14 cellular contexts compared by ENCODE assay signal in the genomic region with DNA sequence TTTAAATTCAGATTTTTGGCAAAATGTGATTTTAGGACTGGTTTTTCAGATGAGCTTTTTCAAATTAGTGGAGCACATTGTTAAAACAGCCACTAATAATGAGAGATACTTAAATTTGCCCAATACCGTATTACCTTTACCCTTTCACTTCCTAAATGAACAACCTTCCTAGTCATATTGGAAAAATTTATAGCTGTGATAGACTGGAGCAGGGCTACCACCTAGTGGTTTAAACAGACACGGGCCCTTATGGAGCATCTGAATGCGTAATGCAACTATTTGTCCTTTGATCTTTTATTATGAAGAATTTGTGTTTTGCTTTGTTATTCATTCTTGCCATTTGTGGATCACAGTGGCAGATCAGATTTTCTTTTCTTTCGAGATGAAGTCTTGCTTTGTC.
DNase-seq lines count a peak whose midpoint lies in the region; ATAC-seq and TF ChIP-seq lines count a peak whose summit lies in the region.
"Had no signal": no experiment of that assay in that cellular context is flagged by ENCODE, and none has a peak within 500 bp of the region (broad histone marks: within the 10 kb centered on the region; RNA-seq: fewer than 3 reads in every experiment).

No MANE protein-coding gene starts in this region.

- no peaks in the 10 kb centered on the region for H3K9me3 Mint-ChIP-seq in WTC11

- H3K27me3 Mint-ChIP-seq in WTC11 (ENCODE audit: low read depth): no peaks in the 10 kb centered on the region

- H3K36me3 Mint-ChIP-seq in WTC11: 0 out of 2 replicates have a peak, but pooled peaks cover 2% of the 10 kb centered on the region

- H3K4me3 ChIP-seq in HAP-1: no peak overlapping the region
- H3K4me3 ChIP-seq: gastrocnemius medialis had no signal

- CTCF ChIA-PET in WTC11 (lab: Charles Lee): no interaction called here

- no peaks in the 10 kb centered on the region for H3K36me3 ChIP-seq in HAP-1 (replicated peaks)
- H3K36me3 ChIP-seq: gastrocnemius medialis had no signal

- POLR2A ChIA-PET in WTC11 (lab: Charles Lee): no interaction called here

- peaks cover 38% of the 10 kb centered on the region for H3K4me1 Mint-ChIP-seq in WTC11

- no peaks in the 10 kb centered on the region for H3K27me3 ChIP-seq in HAP-1 (ENCODE audit: low read depth)
- H3K27me3 ChIP-seq: gastrocnemius medialis had no signal

- no peak overlapping the region for H3K4me3 Mint-ChIP-seq in WTC11

- H3K9me3 ChIP-seq in HAP-1: no peaks in the 10 kb centered on the region
- H3K9me3 ChIP-seq: gastrocnemius medialis had no signal

- peak; percentile 77 for TF ChIP-seq CTCF in VCaP (conservative IDR thresholded peaks at IDR 0.05)
- TF ChIP-seq CTCF in WTC11 (IDR thresholded peaks at IDR 0.05): no peak

- no peak overlapping the region for H3K27ac ChIP-seq in VCaP
- H3K27ac ChIP-seq: gastrocnemius medialis had no signal

- in situ Hi-C loops in HAP-1 (cut with MboI; ENCODE audit: low sequenced_read_pairs): no loop called here

- no peak overlapping the region for H3K27ac Mint-ChIP-seq in WTC11

- intact Hi-C loops in left colon (cut with DNase I, micrococcal nuclease): no loop called here

- peak; percentile 62 for ATAC-seq in left colon
- ATAC-seq in WTC11: no peak
- ATAC-seq: gastrocnemius medialis, left ventricle myocardium superior had no signal

- DNase-seq in NOMO-1 treated with DMSO at 0.1 percent for 48 hours (lab: John Stamatoyannopoulos, UW; ENCODE audit: unreplicated experiment): peak; percentile 14
- DNase-seq in NOMO-1 treated with dmso at 0.1 percent for 144 hours (lab: John Stamatoyannopoulos, UW; ENCODE audit: unreplicated experiment): no peak
- peak; percentile 56 to 72 for DNase-seq in HAP-1 (ENCODE audit: low spot score in 2 of 2)
- DNase-seq in left colon: no peak
- DNase-seq in WTC11 (ENCODE audit: low spot score): no peak
- DNase-seq in NCI-H1436 (lab: John Stamatoyannopoulos, UW): no peak
- DNase-seq in foreskin melanocyte: no peak
- DNase-seq: cortex of kidney, gastrocnemius medialis, left ventricle myocardium superior, NCI-H1436 treated with DMSO at 0.1 percent for 48 hours, NCI-H82, posterior cingulate gyrus had no signal

- H3K4me1 ChIP-seq in HAP-1: peaks cover 21% of the 10 kb centered on the region

TF ChIP-seq in WTC11, 78 proteins besides CTCF, POLR2A, EP300 and RAD21 (continues in another document):
- TF ChIP-seq PRDM15 (CRISPR knock-in tag; IDR thresholded peaks at IDR 0.05) (no peak), ATF6 (CRISPR knock-in tag; IDR thresholded peaks at IDR 0.05) (no peak), STAT6 (CRISPR knock-in tag; conservative IDR thresholded peaks at IDR 0.05; ENCODE audit: low read depth) (no peak), RORB (CRISPR knock-in tag; IDR thresholded peaks at IDR 0.05) (no peak), ZBTB21 (CRISPR knock-in tag; IDR thresholded peaks at IDR 0.05; ENCODE audit: borderline replicate concordance) (no peak), PRRX2 (CRISPR knock-in tag; IDR thresholded peaks at IDR 0.05) (no peak), ESRRA (CRISPR knock-in tag; IDR thresholded peaks at IDR 0.05; ENCODE audit: borderline replicate concordance) (no peak), ZNF416 (CRISPR knock-in tag; IDR thresholded peaks at IDR 0.05) (no peak)
- TF ChIP-seq, protein P1, sequence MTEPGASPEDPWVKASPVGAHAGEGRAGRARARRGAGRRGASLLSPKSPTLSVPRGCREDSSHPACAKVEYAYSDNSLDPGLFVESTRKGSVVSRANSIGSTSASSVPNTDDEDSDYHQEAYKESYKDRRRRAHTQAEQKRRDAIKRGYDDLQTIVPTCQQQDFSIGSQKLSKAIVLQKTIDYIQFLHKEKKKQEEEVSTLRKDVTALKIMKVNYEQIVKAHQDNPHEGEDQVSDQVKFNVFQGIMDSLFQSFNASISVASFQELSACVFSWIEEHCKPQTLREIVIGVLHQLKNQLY (CRISPR knock-in tag; IDR thresholded peaks at IDR 0.05): no peak
- TF ChIP-seq, protein P2, sequence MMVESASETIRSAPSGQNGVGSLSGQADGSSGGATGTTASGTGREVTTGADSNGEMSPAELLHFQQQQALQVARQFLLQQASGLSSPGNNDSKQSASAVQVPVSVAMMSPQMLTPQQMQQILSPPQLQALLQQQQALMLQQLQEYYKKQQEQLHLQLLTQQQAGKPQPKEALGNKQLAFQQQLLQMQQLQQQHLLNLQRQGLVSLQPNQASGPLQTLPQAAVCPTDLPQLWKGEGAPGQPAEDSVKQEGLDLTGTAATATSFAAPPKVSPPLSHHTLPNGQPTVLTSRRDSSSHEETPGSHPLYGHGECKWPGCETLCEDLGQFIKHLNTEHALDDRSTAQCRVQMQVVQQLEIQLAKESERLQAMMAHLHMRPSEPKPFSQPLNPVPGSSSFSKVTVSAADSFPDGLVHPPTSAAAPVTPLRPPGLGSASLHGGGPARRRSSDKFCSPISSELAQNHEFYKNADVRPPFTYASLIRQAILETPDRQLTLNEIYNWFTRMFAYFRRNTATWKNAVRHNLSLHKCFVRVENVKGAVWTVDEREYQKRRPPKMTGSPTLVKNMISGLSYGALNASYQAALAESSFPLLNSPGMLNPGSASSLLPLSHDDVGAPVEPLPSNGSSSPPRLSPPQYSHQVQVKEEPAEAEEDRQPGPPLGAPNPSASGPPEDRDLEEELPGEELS (CRISPR knock-in tag; IDR thresholded peaks at IDR 0.05): no peak
- TF ChIP-seq, protein P3, sequence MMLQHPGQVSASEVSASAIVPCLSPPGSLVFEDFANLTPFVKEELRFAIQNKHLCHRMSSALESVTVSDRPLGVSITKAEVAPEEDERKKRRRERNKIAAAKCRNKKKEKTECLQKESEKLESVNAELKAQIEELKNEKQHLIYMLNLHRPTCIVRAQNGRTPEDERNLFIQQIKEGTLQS (CRISPR knock-in tag; conservative IDR thresholded peaks at IDR 0.05): no peak

Comparison
In these comparisons a context has a peak if more than half of its experiments do, and no peak if none do; other contexts are left out.
1. DNase-seq: peak in NOMO-1 treated with DMSO at 0.1 percent for 48 hours (single experiment) and HAP-1 (2 of 2); none in NOMO-1 treated with dmso at 0.1 percent for 144 hours (single experiment), left colon (0 of 2), WTC11 (single experiment), NCI-H1436 (single experiment) and foreskin melanocyte (single experiment).